20 cellular contexts compared by ENCODE assay signal in genomic region chr10:75048669-75049098, GRCh38.
DNase-seq lines count a peak whose midpoint lies in the region; ATAC-seq and TF ChIP-seq lines count a peak whose summit lies in the region.
"Had no signal": no experiment of that assay in that cellular context is flagged by ENCODE, and none has a peak within 500 bp of the region (broad histone marks: within the 10 kb centered on the region; RNA-seq: fewer than 3 reads in every experiment).

No MANE protein-coding gene starts in this region.

- TF ChIP-seq POLR2A in gastroesophageal sphincter (IDR thresholded peaks at IDR 0.05), result no peak

- H3K36me3 Mint-ChIP-seq in nephron (ENCODE audit: low read depth), result no peaks in the 10 kb centered on the region
- H3K36me3 Mint-ChIP-seq: CD4-positive, CD25-positive, alpha-beta regulatory T cell had no signal

- H3K27ac Mint-ChIP-seq in nephron, result peak overlapping the region in 2 of 3 experiments; percentile 2 to 45
- H3K27ac Mint-ChIP-seq: CD4-positive, CD25-positive, alpha-beta regulatory T cell; effector memory CD8-positive, alpha-beta T cell; GM23338; T-helper 2 cell treated with Interferon-gamma antibody and Interleukin-4, amounts not matched to agents 5 μg/mL and 100 μg/mL, for 36 hours had no signal

- peaks cover 11% of the 10 kb centered on the region for H3K4me1 Mint-ChIP-seq in nephron
- H3K4me1 Mint-ChIP-seq: GM23338 had no signal

- H3K4me3 ChIP-seq in gastroesophageal sphincter, result no peak overlapping the region
- H3K4me3 ChIP-seq: breast epithelium, GM23338, skin epidermis, stomach had no signal

- 52 to 60% methylated on average over 3 of the region's 9 CpGs for WGBS in gastroesophageal sphincter (ENCODE audit: low coverage in 1 of 2), 2 donors

- peak; percentile 30 for DNase-seq in GM03348 (ENCODE audit: low spot score)
- DNase-seq in MV-4-11 (lab: John Stamatoyannopoulos, UW), result peak; percentile 16
- no peak for DNase-seq in epithelial cell of prostate (ENCODE audit: low read depth, low spot score)
- no peak for DNase-seq in DMS 273 (lab: John Stamatoyannopoulos, UW; ENCODE audit: unreplicated experiment)
- DNase-seq: activated naive CD4-positive, alpha-beta T cell; CD4-positive, CD25-positive, alpha-beta regulatory T cell; effector memory CD8-positive, alpha-beta T cell; EL; hippocampal formation; KBM-7; NCI-H187; NCI-H526 treated with DMSO at 0.1 percent for 48 hours; stomach had no signal

- no peak overlapping the region for H3K4me3 Mint-ChIP-seq in nephron
- H3K4me3 Mint-ChIP-seq: CD4-positive, CD25-positive, alpha-beta regulatory T cell; effector memory CD8-positive, alpha-beta T cell; GM23338; T-helper 2 cell treated with Interferon-gamma antibody and Interleukin-4, amounts not matched to agents 5 μg/mL and 100 μg/mL, for 36 hours had no signal

- H3K27ac ChIP-seq in epithelial cell of prostate (peak overlapping the region; percentile 14), gastroesophageal sphincter (no peak overlapping the region)
- H3K27ac ChIP-seq: breast epithelium, skin epidermis, stomach had no signal

- TF ChIP-seq CTCF in nephron (IDR thresholded peaks at IDR 0.05; ENCODE audit: unreplicated experiment in 3 of 3) (no peak), gastroesophageal sphincter (IDR thresholded peaks at IDR 0.05) (no peak)

- no peaks in the 10 kb centered on the region for H3K9me3 ChIP-seq in gastroesophageal sphincter
- H3K9me3 ChIP-seq: breast epithelium, stomach had no signal

- H3K36me3 ChIP-seq in gastroesophageal sphincter, result no peaks in the 10 kb centered on the region
- H3K36me3 ChIP-seq: breast epithelium, stomach had no signal

- ATAC-seq in HG02973 (IDR thresholded peaks at IDR 0.05; ENCODE audit: unreplicated experiment) (no peak), gastroesophageal sphincter (no peak)
- ATAC-seq: effector memory CD8-positive, alpha-beta T cell; GM23338 had no signal

- H3K4me1 ChIP-seq in gastroesophageal sphincter, result peaks cover 0 to 10% (median 0%) of the 10 kb centered on the region in 3 donors
- H3K4me1 ChIP-seq: breast epithelium had no signal

- peaks cover 5% of the 10 kb centered on the region for H3K27me3 Mint-ChIP-seq in nephron (ENCODE audit: low read depth)

- no peak for TF ChIP-seq EP300 in gastroesophageal sphincter (IDR thresholded peaks at IDR 0.05)

- no peaks in the 10 kb centered on the region for H3K27me3 ChIP-seq in gastroesophageal sphincter
- H3K27me3 ChIP-seq: breast epithelium had no signal

- H3K9me3 Mint-ChIP-seq in nephron, result peaks cover 2% of the 10 kb centered on the region
- H3K9me3 Mint-ChIP-seq: CD4-positive, CD25-positive, alpha-beta regulatory T cell; effector memory CD8-positive, alpha-beta T cell; T-helper 2 cell treated with Interferon-gamma antibody and Interleukin-4, amounts not matched to agents 5 μg/mL and 100 μg/mL, for 36 hours had no signal

Comparison
In these comparisons a context has a peak if more than half of its experiments do, and no peak if none do; other contexts are left out.
1. DNase-seq: peak in GM03348 (single experiment) and MV-4-11 (single experiment); none in epithelial cell of prostate (single experiment) and DMS 273 (single experiment).